In the genomic region with DNA sequence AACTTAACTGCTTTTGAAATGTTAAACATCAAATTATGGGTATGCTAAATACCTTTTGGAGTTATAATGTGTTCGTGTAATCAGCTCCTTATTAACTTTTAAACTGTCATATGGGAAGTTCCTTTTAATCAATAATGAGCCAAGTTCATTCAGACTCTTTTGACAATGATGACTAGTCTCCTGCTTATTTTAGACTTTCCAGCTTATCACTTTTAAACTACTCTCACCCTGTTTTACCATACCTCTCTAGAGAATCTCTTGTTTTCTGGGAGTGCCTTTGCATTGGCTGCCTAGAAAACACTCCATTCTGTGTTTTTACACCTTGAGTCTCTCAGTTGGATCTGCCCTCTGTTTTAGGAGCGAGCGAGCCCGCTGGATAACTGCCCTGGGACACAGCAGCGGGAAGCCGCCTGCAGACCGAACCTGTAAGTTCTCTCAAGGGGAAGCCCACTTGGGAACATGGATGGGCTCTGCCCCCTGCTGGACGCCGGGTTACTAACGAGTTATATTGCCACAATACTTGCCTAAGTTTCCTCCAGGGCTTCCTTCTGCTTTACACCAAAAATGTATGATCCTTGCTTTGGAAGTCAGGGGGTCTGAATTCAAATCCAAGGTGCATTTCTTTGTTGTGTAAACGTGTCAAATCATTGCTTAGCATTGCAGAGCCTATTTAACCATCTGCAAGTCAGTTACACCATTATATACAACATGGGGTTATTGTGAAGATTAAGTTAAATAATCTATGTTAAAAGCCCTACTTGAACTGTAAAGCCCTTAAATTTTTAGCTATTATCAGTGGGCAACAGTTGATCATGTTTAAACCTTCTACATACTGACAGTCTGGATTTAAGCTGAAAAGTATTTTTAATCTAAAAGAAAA, we compare ENCODE assay signal across 8 cellular contexts.
DNase-seq lines count a peak whose midpoint lies in the region; ATAC-seq, FAIRE-seq and TF ChIP-seq lines count a peak whose summit lies in the region.

No MANE protein-coding gene starts in this region.

- H3K9me3 ChIP-seq in skeletal muscle satellite cell (replicated peaks; ENCODE audit: low read length): no peaks in the 10 kb centered on the region

- peaks cover 3% of the 10 kb centered on the region for H3K4me1 ChIP-seq in skeletal muscle satellite cell (ENCODE audit: control insufficient read depth, insufficient read depth, low read length)

- peak; percentile 3 for FAIRE-seq in A204.1 (lab: Jason Lieb, UNC)

- no peaks in the 10 kb centered on the region for H3K27me3 ChIP-seq in skeletal muscle satellite cell (ENCODE audit: control insufficient read depth, insufficient read depth, low read length)

- peak overlapping the region; percentile 68 for H3K4me2 ChIP-seq in skeletal muscle satellite cell (ENCODE audit: low read length)

- in situ Hi-C loops in astrocyte of the spinal cord (cut with HindIII; ENCODE audit: low sequenced_read_pairs): no loop called here

- peak; percentile 85 for TF ChIP-seq CTCF in astrocyte of the spinal cord (IDR thresholded peaks at IDR 0.05; ENCODE audit: low read depth, low read length)

- peak; percentile 91 for ATAC-seq in GM18511 (IDR thresholded peaks at IDR 0.05; ENCODE audit: unreplicated experiment)
- ATAC-seq in HG02981 (IDR thresholded peaks at IDR 0.05; ENCODE audit: unreplicated experiment): peak; percentile 96

- H3K36me3 ChIP-seq in skeletal muscle satellite cell (ENCODE audit: insufficient read depth, low read length): peaks cover 29% of the 10 kb centered on the region

- no peak overlapping the region for H3K4me3 ChIP-seq in astrocyte of the spinal cord (ENCODE audit: low read depth, low read length)
- H3K4me3 ChIP-seq in skeletal muscle satellite cell (ENCODE audit: low read length): no peak overlapping the region

- no peak overlapping the region for H3K9ac ChIP-seq in skeletal muscle satellite cell (ENCODE audit: low read depth, low read length)

- DNase-seq in NCI-H1930 (lab: John Stamatoyannopoulos, UW) (peak; percentile 26 to 59), T1000 (lab: John Stamatoyannopoulos, UW) (peak; percentile 21), astrocyte of the spinal cord (ENCODE audit: low read depth, low spot score) (peak; percentile 91), hypothalamus (lab: John Stamatoyannopoulos, UW) (peak in 50 of 51 donors; percentile 3 to 95 (median 70))

Comparison
In these comparisons a context has a peak if more than half of its experiments do, and no peak if none do; other contexts are left out.
1. DNase-seq: peak in every context shown above with its lines; median percentile 91 in astrocyte of the spinal cord; 70 in hypothalamus; 42 in NCI-H1930; 21 in T1000.